Comparison of ENCODE assay signal across 21 cellular contexts in the genomic region with DNA sequence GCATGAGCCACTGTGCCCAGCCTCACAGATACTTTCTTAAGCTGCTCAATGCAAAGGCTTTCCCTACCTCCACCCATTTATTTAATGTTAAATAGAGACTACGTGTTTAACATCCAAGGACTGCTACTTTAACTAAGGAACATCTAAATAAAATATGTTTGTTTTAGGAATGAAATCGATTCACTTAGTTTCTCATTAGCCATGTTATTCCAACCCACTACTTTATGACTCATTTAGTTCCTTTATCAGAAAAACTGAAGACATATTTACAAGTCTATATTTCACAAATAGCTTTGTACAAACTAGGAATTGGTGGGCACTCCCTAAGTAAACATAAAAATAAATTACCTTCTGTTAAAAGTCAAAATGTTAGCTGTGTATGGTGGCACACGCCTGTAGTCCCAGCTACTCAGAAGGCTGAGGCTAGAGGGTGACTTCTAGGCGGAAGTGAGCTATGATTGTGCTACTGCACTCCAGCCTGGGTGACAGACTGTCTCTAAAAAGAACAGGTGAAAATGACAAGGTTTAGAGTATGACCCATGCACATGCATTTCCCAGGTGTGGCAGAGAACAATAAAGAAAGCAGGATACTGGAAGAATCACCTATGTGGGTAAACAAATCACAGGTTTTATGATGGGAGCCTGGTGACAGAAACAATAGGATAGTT. TPM values are rescaled to one million over a fixed set of nuclear protein-coding genes. Genes with fewer than 3 reads are reported as not detected.
DNase-seq lines count a peak whose midpoint lies in the region; ATAC-seq and TF ChIP-seq lines count a peak whose summit lies in the region.
"Had no signal": no experiment of that assay in that cellular context is flagged by ENCODE, and none has a peak within 500 bp of the region (broad histone marks: within the 10 kb centered on the region; RNA-seq: fewer than 3 reads in every experiment).

No MANE protein-coding gene starts in this region.

- POLR2A ChIA-PET in naive thymus-derived CD4-positive, alpha-beta T cell (lab: Charles Lee), result no interaction called here

- TF ChIP-seq EP300 in stomach (IDR thresholded peaks at IDR 0.05), result no peak

- no peak for TF ChIP-seq CTCF in VCaP (conservative IDR thresholded peaks at IDR 0.05)
- no peak for TF ChIP-seq CTCF in stomach (IDR thresholded peaks at IDR 0.05)
- TF ChIP-seq CTCF in right atrium auricular region (IDR thresholded peaks at IDR 0.05), result no peak

- 33 to 58% (median 37%) methylated on average over 4 of the region's 4 CpGs for WGBS in stomach, 5 donors

- H3K4me1 Mint-ChIP-seq in naive thymus-derived CD4-positive, alpha-beta T cell, result no peaks in the 10 kb centered on the region
- H3K4me1 Mint-ChIP-seq: activated naive CD8-positive, alpha-beta T cell treated with anti-CD3 and anti-CD28 coated beads, Interleukin-2, amount 50 U/mL, for 24 hours; activated T-helper 17 cell treated with anti-CD3 and anti-CD28 coated beads, Interleukin-2, amount 50 U/mL, for 72 hours; neural progenitor cell had no signal

- no peak overlapping the region for H3K4me3 ChIP-seq in stomach
- H3K4me3 ChIP-seq in naive thymus-derived CD4-positive, alpha-beta T cell (ENCODE audit: low read length), result no peak overlapping the region
- no peak overlapping the region for H3K4me3 ChIP-seq in right atrium auricular region
- H3K4me3 ChIP-seq: left ventricle myocardium inferior, neural progenitor cell, psoas muscle had no signal

- H3K36me3 ChIP-seq in stomach (no peaks in the 10 kb centered on the region), right atrium auricular region (no peaks in the 10 kb centered on the region)
- no peaks in the 10 kb centered on the region for H3K36me3 ChIP-seq in naive thymus-derived CD4-positive, alpha-beta T cell (ENCODE audit: control insufficient read depth in 2 of 3, insufficient read depth in 3 of 3, low read length in 3 of 3)
- H3K36me3 ChIP-seq: brain microvascular endothelial cell, left ventricle myocardium inferior, neural progenitor cell had no signal

- intact Hi-C loops in stomach (cut with DNase I; ENCODE audit: low total_unique reads), result no loop called here
- intact Hi-C loops in naive thymus-derived CD4-positive, alpha-beta T cell (cut with micrococcal nuclease), result no loop called here

- CTCF ChIA-PET in naive thymus-derived CD4-positive, alpha-beta T cell (lab: Charles Lee), result no interaction called here

- H3K4me1 ChIP-seq in stomach (no peaks in the 10 kb centered on the region), right atrium auricular region (no peaks in the 10 kb centered on the region)
- H3K4me1 ChIP-seq in naive thymus-derived CD4-positive, alpha-beta T cell (ENCODE audit: control insufficient read depth in 2 of 2, insufficient read depth in 2 of 2, low read length in 2 of 2), result no peaks in the 10 kb centered on the region
- H3K4me1 ChIP-seq: left ventricle myocardium inferior, neural progenitor cell, psoas muscle had no signal

- DNase-seq in HT-29 (ENCODE audit: low spot score) (peak; percentile 72), NCI-H345 (lab: John Stamatoyannopoulos, UW) (peak; percentile 80), stomach (peak; percentile 32), NOMO-1 treated with dmso at 0.1 percent for 144 hours (lab: John Stamatoyannopoulos, UW; ENCODE audit: unreplicated experiment) (no peak), right atrium auricular region (ENCODE audit: low spot score) (no peak)
- DNase-seq in naive thymus-derived CD4-positive, alpha-beta T cell, result no peak
- DNase-seq: activated CD4-positive, alpha-beta T cell treated with anti-CD3 and anti-CD28 coated beads for 48 hours; activated naive CD8-positive, alpha-beta T cell treated with anti-CD3 and anti-CD28 coated beads, Interleukin-2, amount 50 U/mL, for 24 hours; brain microvascular endothelial cell; glutamatergic neuron; left ventricle myocardium inferior; NCI-H1092 treated with DMSO at 0.1 percent for 48 hours; NCI-H2227 treated with DMSO at 0.1 percent for 48 hours; psoas muscle; stimulated activated CD4-positive, alpha-beta T cell treated with anti-CD3 and anti-CD28 coated beads, Interleukin-4, amount 100 ng/mL, for 1 hour; trophoblast cell had no signal

- H3K27ac Mint-ChIP-seq in naive thymus-derived CD4-positive, alpha-beta T cell, result no peak overlapping the region
- H3K27ac Mint-ChIP-seq: activated naive CD8-positive, alpha-beta T cell treated with anti-CD3 and anti-CD28 coated beads, Interleukin-2, amount 50 U/mL, for 24 hours; activated T-helper 17 cell treated with anti-CD3 and anti-CD28 coated beads, Interleukin-2, amount 50 U/mL, for 72 hours; neural progenitor cell; stimulated activated naive CD8-positive, alpha-beta T cell treated with anti-CD3 and anti-CD28 coated beads, Interleukin-15, Interleukin-2, amounts not matched to agents 100 ng/mL and 50 ng/mL, for 24 hours had no signal

- H3K27me3 ChIP-seq in stomach (no peaks in the 10 kb centered on the region), right atrium auricular region (no peaks in the 10 kb centered on the region)
- no peaks in the 10 kb centered on the region for H3K27me3 ChIP-seq in naive thymus-derived CD4-positive, alpha-beta T cell (ENCODE audit: control insufficient read depth in 2 of 2, insufficient read depth in 2 of 2, low read length in 2 of 2)
- H3K27me3 ChIP-seq: brain microvascular endothelial cell, neural progenitor cell had no signal

- H3K27ac ChIP-seq in VCaP, result peak overlapping the region; percentile 51
- peak overlapping the region in 3 of 5 donors; percentile 38 to 46 (median 40) for H3K27ac ChIP-seq in stomach
- no peak overlapping the region for H3K27ac ChIP-seq in naive thymus-derived CD4-positive, alpha-beta T cell (ENCODE audit: low read depth, low read length)
- no peak overlapping the region for H3K27ac ChIP-seq in right atrium auricular region
- H3K27ac ChIP-seq: brain microvascular endothelial cell, left ventricle myocardium inferior, neural progenitor cell, psoas muscle had no signal

- no peak for TF ChIP-seq POLR2A in stomach (IDR thresholded peaks at IDR 0.05)

- H3K9me3 ChIP-seq in stomach (no peaks in the 10 kb centered on the region), right atrium auricular region (no peaks in the 10 kb centered on the region)
- H3K9me3 ChIP-seq in naive thymus-derived CD4-positive, alpha-beta T cell (ENCODE audit: control insufficient read depth in 2 of 3, low read length in 3 of 3), result peaks cover 0 to 6% (median 0%) of the 10 kb centered on the region in 3 experiments
- H3K9me3 ChIP-seq: left ventricle myocardium inferior, psoas muscle had no signal

- no peak for ATAC-seq in naive thymus-derived CD4-positive, alpha-beta T cell
- ATAC-seq: activated naive CD8-positive, alpha-beta T cell treated with anti-CD3 and anti-CD28 coated beads, Interleukin-2, amount 50 U/mL, for 24 hours; activated T-helper 17 cell treated with anti-CD3 and anti-CD28 coated beads, Interleukin-2, amount 50 U/mL, for 72 hours; HCT116; psoas muscle had no signal

- H3K9me3 Mint-ChIP-seq in naive thymus-derived CD4-positive, alpha-beta T cell, result peaks cover 0 to 9% (median 4%) of the 10 kb centered on the region in 11 donors
- H3K9me3 Mint-ChIP-seq: activated naive CD8-positive, alpha-beta T cell treated with anti-CD3 and anti-CD28 coated beads, Interleukin-2, amount 50 U/mL, for 24 hours; activated T-helper 17 cell treated with anti-CD3 and anti-CD28 coated beads, Interleukin-2, amount 50 U/mL, for 72 hours; stimulated activated naive CD8-positive, alpha-beta T cell treated with anti-CD3 and anti-CD28 coated beads, Interleukin-15, Interleukin-2, amounts not matched to agents 100 ng/mL and 50 ng/mL, for 24 hours had no signal

- no peak overlapping the region for H3K4me3 Mint-ChIP-seq in naive thymus-derived CD4-positive, alpha-beta T cell
- H3K4me3 Mint-ChIP-seq: activated naive CD8-positive, alpha-beta T cell treated with anti-CD3 and anti-CD28 coated beads, Interleukin-2, amount 50 U/mL, for 24 hours; activated T-helper 17 cell treated with anti-CD3 and anti-CD28 coated beads, Interleukin-2, amount 50 U/mL, for 72 hours; neural progenitor cell; stimulated activated naive CD8-positive, alpha-beta T cell treated with anti-CD3 and anti-CD28 coated beads, Interleukin-15, Interleukin-2, amounts not matched to agents 100 ng/mL and 50 ng/mL, for 24 hours had no signal

- peaks cover 11 to 37% (median 22%) of the 10 kb centered on the region in 5 donors for H3K27me3 Mint-ChIP-seq in naive thymus-derived CD4-positive, alpha-beta T cell

- peaks cover 0 to 6% (median 0%) of the 10 kb centered on the region in 5 donors for H3K36me3 Mint-ChIP-seq in naive thymus-derived CD4-positive, alpha-beta T cell
- H3K36me3 Mint-ChIP-seq: neural progenitor cell had no signal

RNA-seq across cellular contexts. Expression of a gene that starts 39.8 kb away (rescaled TPM):
- total RNA-seq in HT-29 (2014; rRNA removed; shearing (Covaris generic)), result 35.0 and 41.3 TPM in 2 replicates
- total RNA-seq in stomach (100 to 1,000 TPM in 2 of 5 donors, 10 to 100 TPM in 3; 26.8 to 108 (median 74.7) TPM), right atrium auricular region (10 to 100 TPM; 59.7 to 80.9 TPM)
- 10 to 100 TPM in 2 of 3 donors, 1 to 10 TPM in 1; 9.4 to 15.0 (median 11.1) TPM for polyA plus RNA-seq in stomach
- 100 to 1,000 TPM in 1 of 5 experiments, 1 to 10 TPM in 1, under 1 TPM in 3; 0.16 to 121 (median 0.95) TPM for total RNA-seq in naive thymus-derived CD4-positive, alpha-beta T cell
- polyA plus RNA-seq in naive thymus-derived CD4-positive, alpha-beta T cell, result under 1 TPM; 0.04 to 0.21 TPM

Comparison
In these comparisons a context has a peak if more than half of its experiments do, and no peak if none do; other contexts are left out.
1. DNase-seq: peak in HT-29 (single experiment), NCI-H345 (single experiment) and stomach (single experiment); none in NOMO-1 treated with dmso at 0.1 percent for 144 hours (single experiment), naive thymus-derived CD4-positive, alpha-beta T cell (0 of 9) and right atrium auricular region (single experiment).
2. H3K27ac ChIP-seq: peak in VCaP (single experiment) and stomach (3 of 5); none in naive thymus-derived CD4-positive, alpha-beta T cell (single experiment) and right atrium auricular region (0 of 2).